ENCODE assay signal across 9 cellular contexts in the genomic region with DNA sequence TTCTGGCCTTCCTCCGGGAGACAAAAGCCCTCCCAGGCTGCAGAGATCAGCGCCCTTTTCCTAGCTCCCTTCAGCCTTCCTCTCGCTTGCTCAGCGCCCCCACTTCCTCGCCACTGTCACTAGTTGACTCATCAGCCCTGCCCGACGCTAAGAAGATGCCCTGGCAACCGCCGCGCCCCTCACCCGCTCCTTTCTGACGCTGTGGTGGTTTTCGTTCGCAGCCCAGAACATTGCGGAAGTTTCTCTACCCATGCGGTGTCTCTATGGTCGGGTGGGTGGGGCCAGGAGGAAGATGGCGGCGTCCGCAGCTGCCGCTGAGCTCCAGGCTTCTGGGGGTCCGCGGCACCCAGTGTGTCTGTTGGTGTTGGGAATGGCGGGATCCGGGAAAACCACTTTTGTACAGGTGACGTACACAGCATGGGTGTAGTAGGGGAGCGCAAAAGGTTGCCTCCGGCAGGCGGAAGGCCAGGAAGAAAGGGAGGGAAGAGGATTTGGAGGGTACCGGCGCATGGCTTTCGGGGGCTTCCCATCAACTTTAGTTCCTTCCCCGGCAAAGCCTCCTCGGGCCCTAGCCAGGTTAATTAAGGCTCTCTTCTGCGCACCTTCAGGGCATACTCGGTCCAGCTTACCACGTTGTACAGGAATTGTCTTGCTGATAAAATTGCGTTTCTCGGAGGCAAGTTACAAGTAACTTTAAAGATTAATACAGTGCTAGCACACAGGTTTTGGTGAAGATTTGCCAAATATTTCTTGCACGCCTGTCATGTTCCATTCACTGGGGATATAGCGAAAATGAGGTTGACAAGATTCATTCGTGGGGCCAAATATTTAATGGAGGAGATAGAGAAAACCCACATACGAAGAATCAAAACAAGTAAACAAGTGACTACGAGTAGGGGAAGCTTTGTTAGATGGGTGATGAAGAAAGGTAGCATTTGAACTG. TPM values are rescaled to one million over a fixed set of nuclear protein-coding genes. Genes with fewer than 3 reads are reported as not detected.
DNase-seq lines count a peak whose midpoint lies in the region; ATAC-seq and TF ChIP-seq lines count a peak whose summit lies in the region.
"Had no signal": no experiment of that assay in that cellular context is flagged by ENCODE, and none has a peak within 500 bp of the region (broad histone marks: within the 10 kb centered on the region; RNA-seq: fewer than 3 reads in every experiment).

A gene with protein sequence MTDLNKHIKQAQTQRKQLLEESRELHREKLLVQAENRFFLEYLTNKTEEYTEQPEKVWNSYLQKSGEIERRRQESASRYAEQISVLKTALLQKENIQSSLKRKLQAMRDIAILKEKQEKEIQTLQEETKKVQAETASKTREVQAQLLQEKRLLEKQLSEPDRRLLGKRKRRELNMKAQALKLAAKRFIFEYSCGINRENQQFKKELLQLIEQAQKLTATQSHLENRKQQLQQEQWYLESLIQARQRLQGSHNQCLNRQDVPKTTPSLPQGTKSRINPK (minus strand): TSS at position 246 of the 943 bp plus-strand sequence. CDS start 1,213 bp downstream, outside the sequence.
A gene (plus strand): TSS at position 284 of the 943 bp plus-strand sequence. CDS start 9 bp downstream, at position 293.

- DNase-seq in BJ (ENCODE audit: low read depth) = peak; percentile 73
- peak; percentile 73 for DNase-seq in NCI-H510A (lab: John Stamatoyannopoulos, UW)
- peak; percentile 98 for DNase-seq in activated CD4-positive, alpha-beta T cell treated with anti-CD3 and anti-CD28 coated beads for 36 hours
- DNase-seq in colonic mucosa = peak; percentile 92
- DNase-seq in left lobe of liver (ENCODE audit: low spot score) = peak; percentile 85
- DNase-seq in stimulated activated CD4-positive, alpha-beta T cell treated with anti-CD3 and anti-CD28 coated beads, Interleukin-2, amount 100 ng/mL, for 24 hours = peak; percentile 95

- peak; percentile 88 for ATAC-seq in HG03378 (IDR thresholded peaks at IDR 0.05; ENCODE audit: unreplicated experiment)
- peak; percentile 96 for ATAC-seq in activated CD4-positive, alpha-beta T cell treated with anti-CD3 and anti-CD28 coated beads for 36 hours
- ATAC-seq in left lobe of liver = peak; percentile 98

- no peaks in the 10 kb centered on the region for H3K27me3 Mint-ChIP-seq in activated CD4-positive, alpha-beta T cell treated with anti-CD3 and anti-CD28 coated beads for 36 hours

- no peaks in the 10 kb centered on the region for H3K9me3 ChIP-seq in colonic mucosa

- peaks cover 6% of the 10 kb centered on the region for H3K4me1 ChIP-seq in colonic mucosa

- peak within 1 kb of the TSS; percentile 68 for H3K27ac ChIP-seq in colonic mucosa

- no peak for TF ChIP-seq CTCF in BJ (IDR thresholded peaks at IDR 0.05; ENCODE audit: insufficient read depth, low read depth, low read length)
- TF ChIP-seq CTCF in colonic mucosa (IDR thresholded peaks at IDR 0.05) = no peak

- no peaks in the 10 kb centered on the region for H3K27me3 ChIP-seq in BJ (ENCODE audit: control insufficient read depth, insufficient read depth, low read length)
- no peaks in the 10 kb centered on the region for H3K27me3 ChIP-seq in colonic mucosa

- H3K9me3 Mint-ChIP-seq in activated CD4-positive, alpha-beta T cell treated with anti-CD3 and anti-CD28 coated beads for 36 hours (ENCODE audit: low read depth) = no peaks in the 10 kb centered on the region
- H3K9me3 Mint-ChIP-seq: brain had no signal

- intact Hi-C loops in activated CD4-positive, alpha-beta T cell treated with anti-CD3 and anti-CD28 coated beads for 36 hours (cut with DNase I, micrococcal nuclease) = loop anchor here (1.0 to 5.0 kb wide), 12 partner anchors 9 to 273 kb away; a partner anchor contains a TSS
- intact Hi-C loops in colonic mucosa (cut with DNase I) = no loop called here

- peak within 1 kb of the TSS; percentile 69 for H3K4me3 ChIP-seq in BJ (ENCODE audit: low read depth, low read length)
- peak within 1 kb of the TSS; percentile 78 for H3K4me3 ChIP-seq in colonic mucosa

- peaks cover 37% of the 10 kb centered on the region for H3K4me1 Mint-ChIP-seq in activated CD4-positive, alpha-beta T cell treated with anti-CD3 and anti-CD28 coated beads for 36 hours
- H3K4me1 Mint-ChIP-seq: brain had no signal

- H3K36me3 Mint-ChIP-seq in activated CD4-positive, alpha-beta T cell treated with anti-CD3 and anti-CD28 coated beads for 36 hours (ENCODE audit: low read depth) = peaks cover 34% of the 10 kb centered on the region

- H3K4me3 Mint-ChIP-seq in activated CD4-positive, alpha-beta T cell treated with anti-CD3 and anti-CD28 coated beads for 36 hours = no peak within 1 kb of the TSS

- H3K9ac ChIP-seq in colonic mucosa (ENCODE audit: low read depth in 2 of 2, low read length in 2 of 2) = peak within 1 kb of the TSS; percentile 85 to 96

- CTCF ChIA-PET in BJ (lab: Yijun Ruan, JAX) = interaction anchor here (1.2 kb wide), 1 partner anchor 55 kb away, joined by 3 read pairs; no protein-coding TSS in a partner anchor
- CTCF ChIA-PET in activated CD4-positive, alpha-beta T cell treated with anti-CD3 and anti-CD28 coated beads for 36 hours (lab: Charles Lee) = interaction anchor here (0.6 to 3.2 kb wide), 5 partner anchors 9 to 134 kb away, joined by 3 to 23 read pairs (median 3); a partner anchor contains a TSS

- peak; percentile 98 for TF ChIP-seq POLR2A in GM19193 (IDR thresholded peaks at IDR 0.05; ENCODE audit: extremely low read depth, insufficient read depth, insufficient read length)

- no peak within 1 kb of the TSS for H3K27ac Mint-ChIP-seq in activated CD4-positive, alpha-beta T cell treated with anti-CD3 and anti-CD28 coated beads for 36 hours

- H3K36me3 ChIP-seq in BJ (ENCODE audit: control insufficient read depth, insufficient read depth, low read length) (no peaks in the 10 kb centered on the region), colonic mucosa (peaks cover 6% of the 10 kb centered on the region)

- POLR2A ChIA-PET in BJ (lab: Charles Lee) = interaction anchor here (0.6 to 0.7 kb wide), 2 partner anchors 249 to 259 kb away, joined by 3 read pairs; no protein-coding TSS in a partner anchor
- POLR2A ChIA-PET in activated CD4-positive, alpha-beta T cell treated with anti-CD3 and anti-CD28 coated beads for 36 hours (lab: Charles Lee) = interaction anchor here (0.5 to 2.0 kb wide), 10 partner anchors 9 to 274 kb away, joined by 3 to 33 read pairs (median 4); a partner anchor contains a TSS

RNA-seq across cellular contexts. Expression of the first gene that starts in this region (rescaled TPM):
- polyA plus RNA-seq in BJ (2011; rRNA removed) = 0.58 and 0.86 TPM in 2 replicates
- 0.26 and 0.90 TPM in 2 replicates for polyA minus RNA-seq in BJ (2011; rRNA and poly(A)+ RNA removed)
- total RNA-seq in activated CD4-positive, alpha-beta T cell treated with anti-CD3 and anti-CD28 coated beads for 36 hours = under 1 TPM; 0.11 to 0.44 TPM
- total RNA-seq in colonic mucosa (1 to 10 TPM; 2.8 to 2.9 TPM), left lobe of liver (1.2 TPM)

RNA-seq across cellular contexts. Expression of the second gene that starts in this region (rescaled TPM):
- 40.8 and 61.0 TPM in 2 replicates for polyA plus RNA-seq in BJ (2011; rRNA removed)
- polyA minus RNA-seq in BJ (2011; rRNA and poly(A)+ RNA removed) = 20.0 and 33.6 TPM in 2 replicates
- 10 to 100 TPM; 45.6 to 63.9 TPM for total RNA-seq in activated CD4-positive, alpha-beta T cell treated with anti-CD3 and anti-CD28 coated beads for 36 hours
- total RNA-seq in colonic mucosa (10 to 100 TPM; 23.4 to 27.6 TPM), left lobe of liver (8.6 TPM)

Comparison
In these comparisons a context has a peak if more than half of its experiments do, and no peak if none do; other contexts are left out.
1. Peak in every context shown above with its lines: DNase-seq, ATAC-seq, H3K4me3 ChIP-seq and H3K27ac ChIP-seq.